Comparison of ENCODE assay signal across 10 cellular contexts in the genomic region with DNA sequence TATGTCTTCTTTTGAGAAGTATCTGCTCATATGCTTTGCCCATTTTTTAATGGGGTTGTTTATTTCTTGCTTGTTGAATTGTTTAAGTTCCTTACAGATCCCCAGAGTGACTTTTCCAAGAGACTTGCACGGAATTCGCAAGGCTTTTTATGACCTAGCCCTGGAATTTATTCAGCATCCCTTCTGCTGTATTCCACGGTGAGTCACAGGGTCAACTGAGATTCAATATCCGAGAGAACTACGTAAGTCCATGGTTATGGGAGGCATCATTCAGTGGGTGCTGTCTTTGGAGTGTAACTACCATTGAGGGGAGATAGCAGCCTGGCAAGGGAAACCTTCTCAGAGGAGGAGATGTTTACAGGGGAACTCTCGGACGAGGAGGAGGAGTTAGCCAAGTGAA. TPM values are rescaled to one million over a fixed set of nuclear protein-coding genes. Genes with fewer than 3 reads are reported as not detected.
DNase-seq lines count a peak whose midpoint lies in the region; ATAC-seq and TF ChIP-seq lines count a peak whose summit lies in the region.
"Had no signal": no experiment of that assay in that cellular context is flagged by ENCODE, and none has a peak within 500 bp of the region (broad histone marks: within the 10 kb centered on the region; RNA-seq: fewer than 3 reads in every experiment).

No MANE protein-coding gene starts in this region.

- H3K36me3 ChIP-seq in HCT116 (ENCODE audit: control insufficient read depth in 1 of 2, insufficient read depth in 2 of 2, low read length in 2 of 2) = no peaks in the 10 kb centered on the region

- H2AFZ ChIP-seq in HCT116 (ENCODE audit: low read depth, low read length, poor library complexity, severe bottlenecking) = no peak overlapping the region

- H3K9me3 ChIP-seq in HCT116 (ENCODE audit: control insufficient read depth in 1 of 2, insufficient read depth in 1 of 2, low read depth in 1 of 2, low read length in 2 of 2) = no peaks in the 10 kb centered on the region

- H3K79me2 ChIP-seq in HCT116 (ENCODE audit: insufficient read depth, low read length) = no peaks in the 10 kb centered on the region; the same call in 1 of the 2 replicates

- H3K9me2 ChIP-seq in HCT116 (ENCODE audit: insufficient read depth) = no peaks in the 10 kb centered on the region

- RAD21 ChIA-PET in HCT116 (lab: Charles Lee; ENCODE audit: low non-redundant PET in 1 of 2, low total read pairs in 2 of 2, uncharacterized antibody in 2 of 2, unreplicated experiment in 2 of 2) = no interaction called here

- POLR2A ChIA-PET in HCT116 (lab: Charles Lee) = interaction anchor here (4.5 kb wide), 1 partner anchor 21 kb away, joined by 56 read pairs; the partner anchor contains the start of gene GPRC5A

- no TSS peak for BruUV-seq in HCT116 (replicated peaks; lab: Mats Ljungman, UMichigan)

- H3K4me3 ChIP-seq in HCT116 (replicated peaks in 1 of 2; ENCODE audit: low read depth in 1 of 2, low read length in 2 of 2) (peak overlapping the region in 1 of 2 experiments; percentile 23; a peak in 2 of 4 replicates), fibroblast of villous mesenchyme (ENCODE audit: low read depth, low read length) (no peak overlapping the region)

- CTCF ChIA-PET in HCT116 (lab: Charles Lee) = no interaction called here

- intact Hi-C loops in HCT116 (cut with micrococcal nuclease) = no loop called here

- H4K20me1 ChIP-seq in HCT116 (ENCODE audit: insufficient read depth) = no peaks in the 10 kb centered on the region

- H3K4me1 ChIP-seq in HCT116 (ENCODE audit: control insufficient read depth in 1 of 2, insufficient read depth in 2 of 2, low read length in 2 of 2) = peaks cover 62 to 77% of the 10 kb centered on the region in 2 experiments

- peak; percentile 10; the same call in 1 of the 2 replicates for TF ChIP-seq RAD21 in HCT116 (IDR thresholded peaks at IDR 0.05; ENCODE audit: low read depth)

- peak; percentile 95 for DNase-seq in HCT116 (ENCODE audit: low read depth, low spot score)
- DNase-seq in T1000 (lab: John Stamatoyannopoulos, UW) = peak; percentile 67
- peak; percentile 99 for DNase-seq in fibroblast of villous mesenchyme (ENCODE audit: low read depth)
- DNase-seq in stromal cell of bone marrow (ENCODE audit: low read depth) = peak; percentile 89
- DNase-seq in activated gamma-delta T cell treated with Interleukin-2 at 50 U/mL for 16 hours = no peak
- no peak for DNase-seq in NCI-H748 treated with DMSO at 0.1 percent for 48 hours (lab: John Stamatoyannopoulos, UW)
- DNase-seq: naive thymus-derived CD8-positive, alpha-beta T cell; NCI-H187 treated with DMSO at 0.1 percent for 48 hours; stimulated activated naive CD8-positive, alpha-beta T cell treated with anti-CD3 and anti-CD28 coated beads, Interleukin-15, amount 100 ng/mL, for 72 hours had no signal

- H3K27me3 ChIP-seq in HCT116 (ENCODE audit: insufficient read depth, low read length) = no peaks in the 10 kb centered on the region

- ATAC-seq in HCT116 (peak; percentile 56), HG03108 (IDR thresholded peaks at IDR 0.05; ENCODE audit: unreplicated experiment) (no peak)
- ATAC-seq: naive thymus-derived CD8-positive, alpha-beta T cell; stimulated activated naive CD8-positive, alpha-beta T cell treated with anti-CD3 and anti-CD28 coated beads, Interleukin-15, amount 100 ng/mL, for 72 hours had no signal

- H3K9ac ChIP-seq in HCT116 (ENCODE audit: low read length) = peak overlapping the region; percentile 73

- no peak for TF ChIP-seq CTCF in HCT116 (IDR thresholded peaks at IDR 0.05 in 2 of 3, conservative IDR thresholded peaks at IDR 0.05 in 1 of 3; ENCODE audit: borderline replicate concordance in 1 of 3, insufficient read depth in 1 of 3, low read depth in 2 of 3, low read length in 2 of 3)
- no peak for TF ChIP-seq CTCF in fibroblast of villous mesenchyme (IDR thresholded peaks at IDR 0.05; ENCODE audit: insufficient read depth, low read depth, low read length)

- H3K4me2 ChIP-seq in HCT116 (ENCODE audit: low read length) = peak overlapping the region; percentile 69

- H3K27ac ChIP-seq in HCT116 (ENCODE audit: low read depth, low read length) = peak overlapping the region; percentile 88

- TF ChIP-seq POLR2A in HCT116 (IDR thresholded peaks at IDR 0.05; ENCODE audit: borderline replicate concordance, extremely low read depth, insufficient read depth, insufficient read length) = no peak

TF ChIP-seq in HCT116, 20 proteins besides CTCF, POLR2A, EP300 and RAD21:
- TF ChIP-seq, protein P1, sequence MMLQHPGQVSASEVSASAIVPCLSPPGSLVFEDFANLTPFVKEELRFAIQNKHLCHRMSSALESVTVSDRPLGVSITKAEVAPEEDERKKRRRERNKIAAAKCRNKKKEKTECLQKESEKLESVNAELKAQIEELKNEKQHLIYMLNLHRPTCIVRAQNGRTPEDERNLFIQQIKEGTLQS (IDR thresholded peaks at IDR 0.05) = no peak
- TF ChIP-seq TCF7L2 (IDR thresholded peaks at IDR 0.05; ENCODE audit: borderline replicate concordance, extremely low read depth, insufficient read depth, insufficient read length) (no peak), SP1 (IDR thresholded peaks at IDR 0.05; ENCODE audit: low read depth) (peak; percentile 91), ZBTB33 (IDR thresholded peaks at IDR 0.05; ENCODE audit: extremely low read depth, insufficient replicate concordance, low read length) (no peak), FOSL1 (IDR thresholded peaks at IDR 0.05; ENCODE audit: low read depth) (peak; percentile 83), SIN3A (IDR thresholded peaks at IDR 0.05; ENCODE audit: low read depth) (0 out of 2 replicates have a peak, but pooled peaks have one; percentile 43), CEBPB (IDR thresholded peaks at IDR 0.05; ENCODE audit: low read depth) (peak; percentile 40; the same call in 1 of the 2 replicates), JUND (IDR thresholded peaks at IDR 0.05) (peak; percentile 86), CBX3 (IDR thresholded peaks at IDR 0.05; ENCODE audit: low read depth) (peak; percentile 79; the same call in 1 of the 2 replicates), YY1 (IDR thresholded peaks at IDR 0.05; ENCODE audit: extremely low read depth, insufficient replicate concordance, low read depth, low read length) (peak; percentile 28)

RNA-seq across cellular contexts. Expression of gene GPRC5A, which starts 20.9 kb away (rescaled TPM):
- total RNA-seq in HCT116 (2021; ENCODE audit: unreplicated experiment) (305 TPM), fibroblast of villous mesenchyme (25.8 and 127 TPM in 2 replicates)
- polyA plus RNA-seq in HCT116 (2012) = 200 and 379 TPM in 2 replicates
- total RNA-seq: naive thymus-derived CD8-positive, alpha-beta T cell had no signal
- polyA plus RNA-seq: naive thymus-derived CD8-positive, alpha-beta T cell had no signal

RNA-seq across cellular contexts. Expression of gene DDX47, which starts 57.3 kb away (rescaled TPM):
- total RNA-seq in HCT116 (2021; ENCODE audit: unreplicated experiment) (103 TPM), fibroblast of villous mesenchyme (71.2 and 118 TPM in 2 replicates)
- polyA plus RNA-seq in HCT116 (2012) = 47.9 and 52.6 TPM in 2 replicates

Comparison
In these comparisons a context has a peak if more than half of its experiments do, and no peak if none do; other contexts are left out.
1. DNase-seq: peak in HCT116 (single experiment), T1000 (single experiment), fibroblast of villous mesenchyme (single experiment) and stromal cell of bone marrow (single experiment); none in activated gamma-delta T cell treated with Interleukin-2 at 50 U/mL for 16 hours (single experiment) and NCI-H748 treated with DMSO at 0.1 percent for 48 hours (single experiment).